In genomic region chr16:20674684-20675487, GRCh38 we compare ENCODE assay signal across 1 cellular context.
TF ChIP-seq lines count a peak whose summit lies in the region.

No MANE protein-coding gene starts in this region.

TF ChIP-seq in IMR-90, 13 proteins besides CTCF, POLR2A, EP300 and RAD21 (continued from another document):
- no peak for TF ChIP-seq ELK1 (IDR thresholded peaks at IDR 0.05; ENCODE audit: borderline replicate concordance, low read depth, low read length)
- TF ChIP-seq BHLHE40 (IDR thresholded peaks at IDR 0.05; ENCODE audit: low read depth, low read length) = no peak
- no peak for TF ChIP-seq MXI1 (IDR thresholded peaks at IDR 0.05; ENCODE audit: borderline replicate concordance, low read depth, low read length)
- TF ChIP-seq MAZ (IDR thresholded peaks at IDR 0.05; ENCODE audit: borderline replicate concordance, low read depth, low read length) = no peak
- TF ChIP-seq CEBPB (IDR thresholded peaks at IDR 0.05; ENCODE audit: low read depth, low read length) = no peak
- TF ChIP-seq MAFK (IDR thresholded peaks at IDR 0.05; ENCODE audit: low read depth, low read length) = no peak
- TF ChIP-seq RCOR1 (IDR thresholded peaks at IDR 0.05; ENCODE audit: insufficient replicate concordance, low read length) = no peak
- TF ChIP-seq SMC3 (IDR thresholded peaks at IDR 0.05; ENCODE audit: low read depth, low read length) = no peak
- TF ChIP-seq NFE2L2 (IDR thresholded peaks at IDR 0.05; ENCODE audit: low read depth, low read length) = no peak
- no peak for TF ChIP-seq RFX5 (IDR thresholded peaks at IDR 0.05; ENCODE audit: low read depth, low read length)
- no peak for TF ChIP-seq CHD1 (IDR thresholded peaks at IDR 0.05; ENCODE audit: low read depth, low read length)
